In the genomic region with DNA sequence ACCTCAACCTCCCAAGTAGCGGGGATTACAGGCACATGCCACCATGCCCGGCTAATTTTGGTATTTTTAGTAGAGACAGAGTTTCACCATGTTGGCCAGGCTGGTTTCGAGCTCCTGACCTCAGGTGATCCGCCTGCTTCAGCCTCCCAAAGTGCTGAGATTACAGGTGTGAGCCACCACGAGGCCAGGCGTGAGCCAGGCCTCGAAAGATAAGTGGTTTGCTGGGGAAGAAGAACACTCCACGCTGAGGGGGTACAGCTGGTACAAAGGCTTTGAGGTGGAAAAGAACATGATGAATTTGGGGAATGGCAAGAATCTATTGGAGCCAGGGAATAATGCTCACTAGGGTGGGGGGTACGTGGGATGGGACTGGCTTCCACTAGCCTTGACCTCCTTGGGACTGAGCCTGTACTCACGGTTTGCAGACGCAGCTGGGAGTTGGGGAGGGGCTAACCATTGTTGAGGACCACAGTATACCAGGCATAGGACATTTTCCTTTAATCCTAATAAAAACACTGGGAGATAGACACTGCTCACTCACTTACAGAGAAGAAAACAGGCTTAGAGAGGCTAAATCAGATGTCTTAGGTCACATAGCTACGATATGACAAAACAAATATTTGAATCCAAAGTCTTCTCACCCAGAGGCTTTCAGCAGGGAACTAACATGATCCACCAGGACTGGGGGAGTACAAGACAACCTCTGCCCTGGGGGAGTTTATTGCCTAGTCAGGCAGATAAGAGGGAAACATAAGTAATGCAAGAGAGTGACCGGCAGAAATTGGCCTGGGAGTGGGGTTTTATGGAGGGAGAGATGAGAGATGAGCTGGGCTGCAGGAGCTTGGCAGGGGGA, we compare ENCODE assay signal across 23 cellular contexts. TPM values are rescaled to one million over a fixed set of nuclear protein-coding genes. Genes with fewer than 3 reads are reported as not detected.
DNase-seq lines count a peak whose midpoint lies in the region; ATAC-seq, FAIRE-seq and TF ChIP-seq lines count a peak whose summit lies in the region.
"Had no signal": no experiment of that assay in that cellular context is flagged by ENCODE, and none has a peak within 500 bp of the region (broad histone marks: within the 10 kb centered on the region; RNA-seq: fewer than 3 reads in every experiment).

No MANE protein-coding gene starts in this region.

- intact Hi-C loops in body of pancreas (cut with DNase I), result no loop called here
- intact Hi-C loops in activated naive CD4-positive, alpha-beta T cell treated with anti-CD3 and anti-CD28 coated beads for 36 hours (cut with micrococcal nuclease), result no loop called here

- peak overlapping the region; percentile 32 to 88 (median 82) for H3K27ac ChIP-seq in body of pancreas
- H3K27ac ChIP-seq in small intestine (ENCODE audit: low read depth in 1 of 2, low read length in 1 of 2), result peak overlapping the region; percentile 86 to 93
- H3K27ac ChIP-seq: vagina had no signal

- no peaks in the 10 kb centered on the region for H3K36me3 ChIP-seq in body of pancreas (replicated peaks in 1 of 2; ENCODE audit: insufficient read depth in 1 of 2, low read depth in 2 of 2)
- H3K36me3 ChIP-seq in small intestine (ENCODE audit: control insufficient read depth in 2 of 2, insufficient read depth in 2 of 2, low read length in 2 of 2), result no peaks in the 10 kb centered on the region
- H3K36me3 ChIP-seq: MG63, vagina had no signal

- CTCF ChIA-PET in activated naive CD4-positive, alpha-beta T cell treated with anti-CD3 and anti-CD28 coated beads for 36 hours (lab: Charles Lee), result interaction anchor here (0.6 to 2.6 kb wide), 5 partner anchors 13 to 186 kb away, joined by 3 to 6 read pairs (median 3); no protein-coding TSS in a partner anchor

- no peaks in the 10 kb centered on the region for H3K27me3 Mint-ChIP-seq in activated naive CD4-positive, alpha-beta T cell treated with anti-CD3 and anti-CD28 coated beads for 36 hours (ENCODE audit: low read depth)
- H3K27me3 Mint-ChIP-seq in activated T-cell treated with anti-CD3 and anti-CD28 coated beads, Interleukin-2, amount 50 U/mL, for 72 hours (ENCODE audit: low read depth), result peaks cover 2% of the 10 kb centered on the region
- H3K27me3 Mint-ChIP-seq: activated naive CD4-positive, alpha-beta T cell treated with anti-CD3 and anti-CD28 coated beads, Interleukin-2, amount 50 U/mL, for 24 hours had no signal

- DNase-seq in EL (peak; percentile 59), body of pancreas (no peak), iris pigment epithelial cell (ENCODE audit: low read depth) (peak; percentile 25), small intestine (peak; percentile 92)
- DNase-seq in activated naive CD4-positive, alpha-beta T cell treated with anti-CD3 and anti-CD28 coated beads for 36 hours, result no peak
- DNase-seq in activated T-cell treated with anti-CD3 and anti-CD28 coated beads, Interleukin-2, amount 50 U/mL, for 72 hours, result no peak
- DNase-seq: activated CD4-positive, CD25-positive, alpha-beta regulatory T cell treated with anti-CD3 and anti-CD28 coated beads, Interleukin-2, amount 50 U/mL, for 72 hours; activated CD8-positive, alpha-beta memory T cell treated with anti-CD3 and anti-CD28 coated beads, Interleukin-2, amount 50 U/mL, for 4 hours; central memory CD4-positive, alpha-beta T cell; kidney; MG63; naive thymus-derived CD4-positive, alpha-beta T cell; NCI-H2081; NCI-H526 treated with DMSO at 0.1 percent for 48 hours; T-cell had no signal

- H3K36me3 Mint-ChIP-seq in activated naive CD4-positive, alpha-beta T cell treated with anti-CD3 and anti-CD28 coated beads for 36 hours (ENCODE audit: low read depth), result no peaks in the 10 kb centered on the region
- H3K36me3 Mint-ChIP-seq in activated T-cell treated with anti-CD3 and anti-CD28 coated beads, Interleukin-2, amount 50 U/mL, for 72 hours (ENCODE audit: insufficient read depth in 2 of 2), result no peaks in the 10 kb centered on the region
- H3K36me3 Mint-ChIP-seq: T-cell had no signal

- 56 to 63% methylated on average over 13 of the region's 13 CpGs for WGBS in body of pancreas, 2 donors
- WGBS in small intestine, 3 donors, result 47 to 64% (median 48%) methylated on average over 13 of the region's 13 CpGs

- TF ChIP-seq POLR2A in body of pancreas (IDR thresholded peaks at IDR 0.05), result no peak

- no peak overlapping the region for H3K4me3 Mint-ChIP-seq in activated naive CD4-positive, alpha-beta T cell treated with anti-CD3 and anti-CD28 coated beads for 36 hours
- H3K4me3 Mint-ChIP-seq in activated T-cell treated with anti-CD3 and anti-CD28 coated beads, Interleukin-2, amount 50 U/mL, for 72 hours, result no peak overlapping the region
- H3K4me3 Mint-ChIP-seq: activated naive CD4-positive, alpha-beta T cell treated with anti-CD3 and anti-CD28 coated beads, Interleukin-2, amount 50 U/mL, for 24 hours; naive thymus-derived CD4-positive, alpha-beta T cell; T-cell had no signal

- H3K4me3 ChIP-seq in body of pancreas (no peak overlapping the region), small intestine (ENCODE audit: low read depth in 1 of 2, low read length in 2 of 2) (no peak overlapping the region)
- H3K4me3 ChIP-seq: MG63, vagina had no signal

- no peaks in the 10 kb centered on the region for H3K27me3 ChIP-seq in body of pancreas
- H3K27me3 ChIP-seq in small intestine (ENCODE audit: control insufficient read depth in 2 of 2, insufficient read depth in 2 of 2, low read length in 2 of 2), result no peaks in the 10 kb centered on the region
- H3K27me3 ChIP-seq: MG63, vagina had no signal

- ATAC-seq in body of pancreas (no peak), HG03520 (IDR thresholded peaks at IDR 0.05; ENCODE audit: unreplicated experiment) (no peak), HG03469 (IDR thresholded peaks at IDR 0.05; ENCODE audit: unreplicated experiment) (no peak)
- no peak for ATAC-seq in activated T-cell treated with anti-CD3 and anti-CD28 coated beads, Interleukin-2, amount 50 U/mL, for 72 hours (replicated peaks in 1 of 2)
- ATAC-seq: naive thymus-derived CD4-positive, alpha-beta T cell; Panc1; T-cell had no signal

- H3K9me3 ChIP-seq in body of pancreas (no peaks in the 10 kb centered on the region), small intestine (ENCODE audit: control insufficient read depth, low read depth) (no peaks in the 10 kb centered on the region)
- H3K9me3 ChIP-seq: MG63, vagina had no signal

- H3K4me1 ChIP-seq in body of pancreas, result peaks cover 92% of the 10 kb centered on the region
- peaks cover 13 to 14% of the 10 kb centered on the region in 2 donors for H3K4me1 ChIP-seq in small intestine (ENCODE audit: control insufficient read depth in 2 of 2, insufficient read depth in 1 of 2, low read depth in 1 of 2, low read length in 1 of 2)
- H3K4me1 ChIP-seq: vagina had no signal

- FAIRE-seq in small intestine (lab: Jason Lieb, UNC), result no peak
- FAIRE-seq: D721Med, H54, kidney had no signal

- TF ChIP-seq CTCF in body of pancreas (IDR thresholded peaks at IDR 0.05), result no peak

- no peaks in the 10 kb centered on the region for H3K4me1 Mint-ChIP-seq in activated naive CD4-positive, alpha-beta T cell treated with anti-CD3 and anti-CD28 coated beads for 36 hours (ENCODE audit: low read depth)
- peaks cover 6% of the 10 kb centered on the region for H3K4me1 Mint-ChIP-seq in activated T-cell treated with anti-CD3 and anti-CD28 coated beads, Interleukin-2, amount 50 U/mL, for 72 hours (ENCODE audit: low read depth)
- H3K4me1 Mint-ChIP-seq: activated naive CD4-positive, alpha-beta T cell treated with anti-CD3 and anti-CD28 coated beads, Interleukin-2, amount 50 U/mL, for 24 hours; T-cell had no signal

- peaks cover 3% of the 10 kb centered on the region for H3K9me3 Mint-ChIP-seq in activated naive CD4-positive, alpha-beta T cell treated with anti-CD3 and anti-CD28 coated beads for 36 hours
- H3K9me3 Mint-ChIP-seq in activated T-cell treated with anti-CD3 and anti-CD28 coated beads, Interleukin-2, amount 50 U/mL, for 72 hours, result no peaks in the 10 kb centered on the region

- H3K27ac Mint-ChIP-seq in activated naive CD4-positive, alpha-beta T cell treated with anti-CD3 and anti-CD28 coated beads for 36 hours, result no peak overlapping the region
- H3K27ac Mint-ChIP-seq in activated T-cell treated with anti-CD3 and anti-CD28 coated beads, Interleukin-2, amount 50 U/mL, for 72 hours, result no peak overlapping the region
- H3K27ac Mint-ChIP-seq: activated naive CD4-positive, alpha-beta T cell treated with anti-CD3 and anti-CD28 coated beads, Interleukin-2, amount 50 U/mL, for 24 hours; naive thymus-derived CD4-positive, alpha-beta T cell; T-cell had no signal

RNA-seq across cellular contexts. Expression of gene SLCO2B1, which starts 4.9 kb away (rescaled TPM):
- 100 to 1,000 TPM in 1 of 2 donors, 10 to 100 TPM in 1; 33.7 to 101 TPM for total RNA-seq in body of pancreas
- polyA plus RNA-seq in small intestine, result 10 to 100 TPM; 10.3 to 46.6 (median 14.5) TPM
- total RNA-seq in activated naive CD4-positive, alpha-beta T cell treated with anti-CD3 and anti-CD28 coated beads for 36 hours, result not detected
- total RNA-seq in activated T-cell treated with anti-CD3 and anti-CD28 coated beads, Interleukin-2, amount 50 U/mL, for 72 hours, result not detected
- polyA plus RNA-seq: naive thymus-derived CD4-positive, alpha-beta T cell had no signal

RNA-seq across cellular contexts. Expression of gene OR2AT4, which starts 59.1 kb away (rescaled TPM):
- under 1 TPM in 1 of 2 donors, not detected in 1; under 0.01 TPM for total RNA-seq in body of pancreas
- polyA plus RNA-seq in small intestine, result not detected
- not detected for total RNA-seq in activated naive CD4-positive, alpha-beta T cell treated with anti-CD3 and anti-CD28 coated beads for 36 hours
- not detected for total RNA-seq in activated T-cell treated with anti-CD3 and anti-CD28 coated beads, Interleukin-2, amount 50 U/mL, for 72 hours
- total RNA-seq: epithelial cell of proximal tubule; kidney; naive thymus-derived CD4-positive, alpha-beta T cell; T-cell; vagina had no signal
- polyA plus RNA-seq: naive thymus-derived CD4-positive, alpha-beta T cell had no signal

Comparison
In these comparisons a context has a peak if more than half of its experiments do, and no peak if none do; other contexts are left out.
1. DNase-seq: peak in EL (single experiment), iris pigment epithelial cell (single experiment) and small intestine (single experiment); none in body of pancreas (0 of 4), activated naive CD4-positive, alpha-beta T cell treated with anti-CD3 and anti-CD28 coated beads for 36 hours (single experiment) and activated T-cell treated with anti-CD3 and anti-CD28 coated beads, Interleukin-2, amount 50 U/mL, for 72 hours (0 of 2).
2. RNA of gene SLCO2B1, which starts 4.9 kb away (total RNA-seq): 33.7 to 101 TPM in body of pancreas; not detected in activated naive CD4-positive, alpha-beta T cell treated with anti-CD3 and anti-CD28 coated beads for 36 hours and not detected in activated T-cell treated with anti-CD3 and anti-CD28 coated beads, Interleukin-2, amount 50 U/mL, for 72 hours; every median in the first group is over 10 times any median in the second.